10 cellular contexts compared by ENCODE assay signal in the genomic region with DNA sequence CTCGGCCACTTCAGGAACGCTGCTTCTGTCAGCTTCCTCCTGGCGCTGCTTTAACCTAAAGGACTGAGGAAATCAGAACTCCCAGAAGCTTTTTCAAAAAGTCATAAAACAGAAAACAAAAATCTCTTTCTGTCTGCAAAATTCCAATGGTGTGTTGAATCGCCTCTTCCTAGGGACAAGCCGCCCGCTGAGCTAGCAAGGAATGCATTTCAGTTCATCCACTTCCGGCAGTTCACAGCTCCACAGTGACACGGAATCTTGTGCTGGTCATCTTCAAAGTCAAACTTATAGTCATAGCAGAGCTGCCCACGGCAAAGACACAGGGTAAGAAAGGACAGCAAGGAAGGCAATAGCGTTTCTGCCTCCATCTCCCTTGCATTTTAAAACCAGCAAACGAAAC.
DNase-seq lines count a peak whose midpoint lies in the region; ATAC-seq lines count a peak whose summit lies in the region.
"Had no signal": no experiment of that assay in that cellular context is flagged by ENCODE, and none has a peak within 500 bp of the region (broad histone marks: within the 10 kb centered on the region; RNA-seq: fewer than 3 reads in every experiment).

No MANE protein-coding gene starts in this region.

- peaks cover 6% of the 10 kb centered on the region for H3K4me1 Mint-ChIP-seq in stimulated activated effector memory CD8-positive, alpha-beta T cell treated with anti-CD3 and anti-CD28 coated beads, Interleukin-12 subunit alpha, Interleukin-12 subunit beta, amount 100 ng/mL, for 72 hours

- H3K9me3 Mint-ChIP-seq in stimulated activated effector memory CD8-positive, alpha-beta T cell treated with anti-CD3 and anti-CD28 coated beads, Interleukin-12 subunit alpha, Interleukin-12 subunit beta, amount 100 ng/mL, for 72 hours, result no peaks in the 10 kb centered on the region
- H3K9me3 Mint-ChIP-seq: T-helper 1 cell treated with Interleukin-12 subunit alpha and Interleukin-12 subunit beta and Interleukin-4 antibody, amounts not matched to agents 30 μg/mL and 1 μg/mL, for 36 hours had no signal

- no peak for ATAC-seq in stimulated activated effector memory CD8-positive, alpha-beta T cell treated with anti-CD3 and anti-CD28 coated beads, Interleukin-12 subunit alpha, Interleukin-12 subunit beta, amount 100 ng/mL, for 72 hours
- ATAC-seq in GM21515 (IDR thresholded peaks at IDR 0.05; ENCODE audit: unreplicated experiment), result no peak
- no peak for ATAC-seq in HG03469 (IDR thresholded peaks at IDR 0.05; ENCODE audit: unreplicated experiment)

- DNase-seq in HCEC 1CT, result peak; percentile 3
- peak; percentile 53 for DNase-seq in dedifferentiated amniotic fluid mesenchymal stem cell (ENCODE audit: extremely low spot score)
- peak; percentile 77 for DNase-seq in islet precursor cell
- DNase-seq in stimulated activated effector memory CD8-positive, alpha-beta T cell treated with anti-CD3 and anti-CD28 coated beads, Interleukin-12 subunit alpha, Interleukin-12 subunit beta, amount 100 ng/mL, for 72 hours (ENCODE audit: low spot score in 2 of 2), result no peak
- no peak for DNase-seq in hippocampal formation (lab: John Stamatoyannopoulos, UW)
- no peak for DNase-seq in GM03348 (ENCODE audit: low spot score)
- DNase-seq: DMS79 had no signal

- peak overlapping the region; percentile 78 for H3K27ac Mint-ChIP-seq in stimulated activated effector memory CD8-positive, alpha-beta T cell treated with anti-CD3 and anti-CD28 coated beads, Interleukin-12 subunit alpha, Interleukin-12 subunit beta, amount 100 ng/mL, for 72 hours
- H3K27ac Mint-ChIP-seq: T-helper 1 cell treated with Interleukin-12 subunit alpha and Interleukin-12 subunit beta and Interleukin-4 antibody, amounts not matched to agents 30 μg/mL and 1 μg/mL, for 36 hours had no signal

- no peak overlapping the region for H3K4me3 Mint-ChIP-seq in stimulated activated effector memory CD8-positive, alpha-beta T cell treated with anti-CD3 and anti-CD28 coated beads, Interleukin-12 subunit alpha, Interleukin-12 subunit beta, amount 100 ng/mL, for 72 hours
- H3K4me3 Mint-ChIP-seq: T-helper 1 cell treated with Interleukin-12 subunit alpha and Interleukin-12 subunit beta and Interleukin-4 antibody, amounts not matched to agents 30 μg/mL and 1 μg/mL, for 36 hours had no signal

- H3K36me3 Mint-ChIP-seq in stimulated activated effector memory CD8-positive, alpha-beta T cell treated with anti-CD3 and anti-CD28 coated beads, Interleukin-12 subunit alpha, Interleukin-12 subunit beta, amount 100 ng/mL, for 72 hours, result peaks cover 77% of the 10 kb centered on the region

Comparison
In these comparisons a context has a peak if more than half of its experiments do, and no peak if none do; other contexts are left out.
1. DNase-seq: peak in HCEC 1CT (single experiment), dedifferentiated amniotic fluid mesenchymal stem cell (single experiment) and islet precursor cell (single experiment); none in stimulated activated effector memory CD8-positive, alpha-beta T cell treated with anti-CD3 and anti-CD28 coated beads, Interleukin-12 subunit alpha, Interleukin-12 subunit beta, amount 100 ng/mL, for 72 hours (0 of 2), hippocampal formation (0 of 2) and GM03348 (single experiment).